Comparison of ENCODE assay signal across 2 cellular contexts in the genomic region with DNA sequence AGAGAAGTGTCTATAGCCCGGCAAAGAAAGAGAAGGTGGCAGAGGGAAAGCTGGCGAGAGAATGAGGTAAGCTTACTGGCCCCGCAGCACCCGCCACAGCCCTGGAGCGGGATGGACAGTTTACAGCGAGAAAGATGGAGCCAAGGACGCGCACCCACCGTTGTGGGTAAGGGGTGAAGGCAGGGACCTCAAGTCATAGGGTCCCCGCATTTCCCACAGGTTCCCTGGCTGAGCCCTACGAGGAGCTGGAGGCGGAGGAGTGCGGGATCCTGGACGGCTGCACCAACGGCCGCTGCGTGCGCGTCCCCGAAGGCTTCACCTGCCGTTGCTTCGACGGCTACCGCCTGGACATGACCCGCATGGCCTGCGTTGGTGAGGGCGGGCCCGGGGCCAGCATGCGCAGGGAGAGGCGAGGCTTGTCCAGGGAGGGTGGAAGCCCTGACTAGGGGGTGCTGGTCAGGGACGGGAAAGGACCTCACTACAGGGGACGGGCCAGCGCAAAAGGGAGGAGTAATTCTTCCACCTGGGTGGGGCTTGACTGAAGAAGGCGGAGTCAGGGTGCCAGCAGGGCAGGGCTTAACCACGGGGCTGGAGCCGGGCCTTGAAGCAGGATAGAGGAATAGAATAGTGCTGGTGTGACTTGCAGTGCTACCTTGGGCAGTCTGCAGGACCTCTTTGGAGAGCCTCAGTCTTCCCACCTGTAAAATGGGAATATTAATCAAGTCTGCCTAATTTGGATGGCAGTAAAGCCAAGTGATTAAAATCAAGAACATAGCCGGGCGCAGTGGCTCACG.
TF ChIP-seq lines count a peak whose summit lies in the region.

No MANE protein-coding gene starts in this region.

TF ChIP-seq in HEK293, 187 proteins besides CTCF, POLR2A, EP300 and RAD21:
- peak; percentile 87 for TF ChIP-seq PRDM1 (tag by site-specific recombination; IDR thresholded peaks at IDR 0.05)
- TF ChIP-seq ZNF280D (tag by site-specific recombination; IDR thresholded peaks at IDR 0.05) = 0 out of 2 replicates have a peak, but pooled peaks have one; percentile 42
- TF ChIP-seq KLF1 (tag by site-specific recombination; IDR thresholded peaks at IDR 0.05) = peak; percentile 77
- peak; percentile 69; the same call in 1 of the 2 replicates for TF ChIP-seq ZNF121 (tag by site-specific recombination; IDR thresholded peaks at IDR 0.05)
- 0 out of 2 replicates have a peak, but pooled peaks have one; percentile 13 for TF ChIP-seq ZBTB48 (tag by site-specific recombination; IDR thresholded peaks at IDR 0.05)
- peak; percentile 32; the same call in 1 of the 2 replicates for TF ChIP-seq ZNF501 (tag by site-specific recombination; IDR thresholded peaks at IDR 0.05)
- TF ChIP-seq ZNF544 (tag by site-specific recombination; IDR thresholded peaks at IDR 0.05) = no peak
- TF ChIP-seq KLF8 (tag by site-specific recombination; IDR thresholded peaks at IDR 0.05) = peak; percentile 59; the same call in 1 of the 2 replicates
- no peak for TF ChIP-seq ZNF623 (tag by site-specific recombination; IDR thresholded peaks at IDR 0.05)

TF ChIP-seq in K562, 482 proteins besides CTCF, POLR2A, EP300 and RAD21:
- TF ChIP-seq POLR2G (IDR thresholded peaks at IDR 0.05; ENCODE audit: low read depth, low read length) = peak; percentile 58; the same call in 1 of the 2 replicates
- TF ChIP-seq BCOR (IDR thresholded peaks at IDR 0.05) = peak; percentile 93
- TF ChIP-seq RBM25 (IDR thresholded peaks at IDR 0.05; ENCODE audit: low read depth, low read length, severe bottlenecking) = peak; percentile 58
- TF ChIP-seq, protein P1, sequence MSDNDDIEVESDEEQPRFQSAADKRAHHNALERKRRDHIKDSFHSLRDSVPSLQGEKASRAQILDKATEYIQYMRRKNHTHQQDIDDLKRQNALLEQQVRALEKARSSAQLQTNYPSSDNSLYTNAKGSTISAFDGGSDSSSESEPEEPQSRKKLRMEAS (CRISPR knock-in tag; IDR thresholded peaks at IDR 0.05) = peak; percentile 31; the same call in 1 of the 2 replicates
- TF ChIP-seq, protein P2, sequence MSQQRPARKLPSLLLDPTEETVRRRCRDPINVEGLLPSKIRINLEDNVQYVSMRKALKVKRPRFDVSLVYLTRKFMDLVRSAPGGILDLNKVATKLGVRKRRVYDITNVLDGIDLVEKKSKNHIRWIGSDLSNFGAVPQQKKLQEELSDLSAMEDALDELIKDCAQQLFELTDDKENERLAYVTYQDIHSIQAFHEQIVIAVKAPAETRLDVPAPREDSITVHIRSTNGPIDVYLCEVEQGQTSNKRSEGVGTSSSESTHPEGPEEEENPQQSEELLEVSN (IDR thresholded peaks at IDR 0.05; ENCODE audit: borderline replicate concordance in 1 of 2, extremely low read depth in 1 of 2, insufficient read depth in 1 of 2, insufficient read length in 1 of 2, low read depth in 1 of 2, low read length in 1 of 2, poor library complexity in 1 of 2, severe bottlenecking in 1 of 2) = peak in 1 of 2 experiments; percentile 18
- peak; percentile 54 for TF ChIP-seq CHD4 (IDR thresholded peaks at IDR 0.05; ENCODE audit: insufficient read depth, insufficient replicate concordance, low read depth, low read length, poor library complexity, severe bottlenecking)
- peak; percentile 84 for TF ChIP-seq ADNP (tag; IDR thresholded peaks at IDR 0.05)
- 0 out of 2 replicates have a peak, but pooled peaks have one; percentile 19 for TF ChIP-seq RBFOX2 (IDR thresholded peaks at IDR 0.05; ENCODE audit: low read depth, low read length)
- no peak for TF ChIP-seq ZNF12 (CRISPR knock-in tag; IDR thresholded peaks at IDR 0.05)
- TF ChIP-seq SUPT5H (IDR thresholded peaks at IDR 0.05) = 0 out of 2 replicates have a peak, but pooled peaks have one; percentile 37
- no peak for TF ChIP-seq ZNF696 (CRISPR knock-in tag; conservative IDR thresholded peaks at IDR 0.05)
- TF ChIP-seq, protein P3, sequence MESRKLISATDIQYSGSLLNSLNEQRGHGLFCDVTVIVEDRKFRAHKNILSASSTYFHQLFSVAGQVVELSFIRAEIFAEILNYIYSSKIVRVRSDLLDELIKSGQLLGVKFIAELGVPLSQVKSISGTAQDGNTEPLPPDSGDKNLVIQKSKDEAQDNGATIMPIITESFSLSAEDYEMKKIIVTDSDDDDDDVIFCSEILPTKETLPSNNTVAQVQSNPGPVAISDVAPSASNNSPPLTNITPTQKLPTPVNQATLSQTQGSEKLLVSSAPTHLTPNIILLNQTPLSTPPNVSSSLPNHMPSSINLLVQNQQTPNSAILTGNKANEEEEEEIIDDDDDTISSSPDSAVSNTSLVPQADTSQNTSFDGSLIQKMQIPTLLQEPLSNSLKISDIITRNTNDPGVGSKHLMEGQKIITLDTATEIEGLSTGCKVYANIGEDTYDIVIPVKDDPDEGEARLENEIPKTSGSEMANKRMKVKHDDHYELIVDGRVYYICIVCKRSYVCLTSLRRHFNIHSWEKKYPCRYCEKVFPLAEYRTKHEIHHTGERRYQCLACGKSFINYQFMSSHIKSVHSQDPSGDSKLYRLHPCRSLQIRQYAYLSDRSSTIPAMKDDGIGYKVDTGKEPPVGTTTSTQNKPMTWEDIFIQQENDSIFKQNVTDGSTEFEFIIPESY (CRISPR knock-in tag; IDR thresholded peaks at IDR 0.05) = peak; percentile 85
- 0 out of 2 replicates have a peak, but pooled peaks have one; percentile 24 for TF ChIP-seq PTBP1 (IDR thresholded peaks at IDR 0.05; ENCODE audit: low read depth, low read length)
- TF ChIP-seq KDM1A (IDR thresholded peaks at IDR 0.05) = peak; percentile 74 to 80
- TF ChIP-seq MXI1 (IDR thresholded peaks at IDR 0.05; ENCODE audit: low read depth, low read length) = no peak
- no peak for TF ChIP-seq TAF1 (IDR thresholded peaks at IDR 0.05; ENCODE audit: control insufficient read depth, extremely low read depth, insufficient read depth, low read length, severe bottlenecking)
- TF ChIP-seq TAF15 (IDR thresholded peaks at IDR 0.05; ENCODE audit: low read depth, low read length) = no peak
- peak in 1 of 2 experiments; percentile 45; a peak in 1 of 4 replicates for TF ChIP-seq RCOR1 (IDR thresholded peaks at IDR 0.05; ENCODE audit: borderline replicate concordance in 1 of 2, low read depth in 2 of 2, low read length in 2 of 2)
- TF ChIP-seq NR2C2 (CRISPR knock-in tag; IDR thresholded peaks at IDR 0.05) = 0 out of 2 replicates have a peak, but pooled peaks have one; percentile 38
- no peak for TF ChIP-seq NR2C2 (tag; IDR thresholded peaks at IDR 0.05)
- 0 out of 2 replicates have a peak, but pooled peaks have one; percentile 23 for TF ChIP-seq SAFB (IDR thresholded peaks at IDR 0.05; ENCODE audit: borderline replicate concordance, low read depth, low read length)
- TF ChIP-seq DMBX1 (CRISPR knock-in tag; IDR thresholded peaks at IDR 0.05; ENCODE audit: borderline replicate concordance) = no peak
- peak; percentile 55; the same call in 1 of the 2 replicates for TF ChIP-seq HDAC2 (IDR thresholded peaks at IDR 0.05)
TF ChIP-seq in K562: peak in this region for 16.
